Comparison of ENCODE assay signal across 11 cellular contexts in the genomic region with DNA sequence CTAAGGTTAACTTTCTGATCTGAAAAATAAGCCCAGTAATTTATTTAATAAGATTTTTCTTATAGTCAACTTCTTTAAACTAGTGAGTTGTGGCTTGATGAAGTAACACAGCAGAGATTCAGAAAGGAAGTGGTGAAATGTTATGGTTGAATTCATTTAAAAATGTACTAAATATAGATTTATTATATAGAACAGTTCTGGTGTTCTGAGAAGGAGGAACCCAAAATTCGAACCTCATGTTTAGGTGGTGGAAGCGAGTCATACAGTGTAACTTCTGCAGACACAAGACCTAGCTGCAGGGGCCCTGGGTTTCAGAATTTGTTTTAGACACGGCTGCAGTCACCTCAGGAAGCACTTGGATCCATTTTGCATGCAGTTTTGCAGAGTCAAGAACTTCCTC.
DNase-seq lines count a peak whose midpoint lies in the region; ATAC-seq and TF ChIP-seq lines count a peak whose summit lies in the region.
"Had no signal": no experiment of that assay in that cellular context is flagged by ENCODE, and none has a peak within 500 bp of the region (broad histone marks: within the 10 kb centered on the region; RNA-seq: fewer than 3 reads in every experiment).

No MANE protein-coding gene starts in this region.

- peaks cover 53 to 77% (median 72%) of the 10 kb centered on the region in 10 experiments for H3K4me1 ChIP-seq in BLaER1 treated with 17β-estradiol and CSF1 and Interleukin-3, amounts not matched to agents 10 nM and 100 nM

- no peak for TF ChIP-seq CTCF in osteocyte (IDR thresholded peaks at IDR 0.05)

- H3K36me3 Mint-ChIP-seq in activated T-helper 17 cell treated with anti-CD3 and anti-CD28 coated beads, Interleukin-2, amount 50 U/mL, for 72 hours (ENCODE audit: low read depth) = no peaks in the 10 kb centered on the region
- peaks cover 21% of the 10 kb centered on the region for H3K36me3 Mint-ChIP-seq in osteocyte (ENCODE audit: unreplicated experiment)
- H3K36me3 Mint-ChIP-seq: activated naive CD4-positive, alpha-beta T cell treated with anti-CD3 and anti-CD28 coated beads, Interleukin-2, amount 50 U/mL, for 24 hours had no signal

- no peaks in the 10 kb centered on the region for H3K4me1 Mint-ChIP-seq in activated T-helper 17 cell treated with anti-CD3 and anti-CD28 coated beads, Interleukin-2, amount 50 U/mL, for 72 hours
- peaks cover 31% of the 10 kb centered on the region for H3K4me1 Mint-ChIP-seq in osteocyte (ENCODE audit: unreplicated experiment)

- DNase-seq in osteocyte (ENCODE audit: extremely low spot score, unreplicated experiment) (no peak), COLO829 (ENCODE audit: low spot score) (no peak), medulla oblongata (ENCODE audit: extremely low spot score) (no peak)
- DNase-seq in stimulated activated CD4-positive, alpha-beta T cell treated with anti-CD3 and anti-CD28 coated beads, Interleukin-15, amount 100 ng/mL, for 24 hours = no peak
- DNase-seq: Caco-2, NCI-H1092 treated with DMSO at 0.1 percent for 48 hours had no signal

- H3K27ac ChIP-seq in BLaER1 treated with 17β-estradiol and CSF1 and Interleukin-3, amounts not matched to agents 10 nM and 100 nM = peak overlapping the region; percentile 77 to 92 (median 90)

- ATAC-seq in GM19372 (IDR thresholded peaks at IDR 0.05; ENCODE audit: low read depth, unreplicated experiment) = peak; percentile 56
- ATAC-seq in HG03342 (IDR thresholded peaks at IDR 0.05; ENCODE audit: unreplicated experiment) = peak; percentile 74
- peak; percentile 35 for ATAC-seq in activated T-helper 17 cell treated with anti-CD3 and anti-CD28 coated beads, Interleukin-2, amount 50 U/mL, for 72 hours (replicated peaks)

- no peaks in the 10 kb centered on the region for H3K9me3 Mint-ChIP-seq in activated T-helper 17 cell treated with anti-CD3 and anti-CD28 coated beads, Interleukin-2, amount 50 U/mL, for 72 hours
- H3K9me3 Mint-ChIP-seq in osteocyte (ENCODE audit: unreplicated experiment) = no peaks in the 10 kb centered on the region
- H3K9me3 Mint-ChIP-seq: activated naive CD4-positive, alpha-beta T cell treated with anti-CD3 and anti-CD28 coated beads, Interleukin-2, amount 50 U/mL, for 24 hours had no signal

- H3K36me3 ChIP-seq in BLaER1 treated with 17β-estradiol and CSF1 and Interleukin-3, amounts not matched to agents 10 nM and 100 nM = peaks cover 45 to 85% (median 62%) of the 10 kb centered on the region in 11 experiments

- H3K9me3 ChIP-seq in BLaER1 treated with 17β-estradiol and CSF1 and Interleukin-3, amounts not matched to agents 10 nM and 100 nM (replicated peaks in 1 of 11) = no peaks in the 10 kb centered on the region
- H3K9me3 ChIP-seq: Caco-2 had no signal

- no peaks in the 10 kb centered on the region for H3K27me3 ChIP-seq in BLaER1 treated with 17β-estradiol and CSF1 and Interleukin-3, amounts not matched to agents 10 nM and 100 nM

- peaks cover 0 to 54% (median 4%) of the 10 kb centered on the region in 11 experiments; a peak in 12 of 22 replicates for H4K20me1 ChIP-seq in BLaER1 treated with 17β-estradiol and CSF1 and Interleukin-3, amounts not matched to agents 10 nM and 100 nM

- no peak overlapping the region for H3K27ac Mint-ChIP-seq in activated T-helper 17 cell treated with anti-CD3 and anti-CD28 coated beads, Interleukin-2, amount 50 U/mL, for 72 hours
- no peak overlapping the region for H3K27ac Mint-ChIP-seq in osteocyte (ENCODE audit: unreplicated experiment)
- H3K27ac Mint-ChIP-seq: activated naive CD4-positive, alpha-beta T cell treated with anti-CD3 and anti-CD28 coated beads, Interleukin-2, amount 50 U/mL, for 24 hours had no signal

- no peak overlapping the region for H3K4me3 Mint-ChIP-seq in activated T-helper 17 cell treated with anti-CD3 and anti-CD28 coated beads, Interleukin-2, amount 50 U/mL, for 72 hours
- H3K4me3 Mint-ChIP-seq in osteocyte (ENCODE audit: unreplicated experiment) = no peak overlapping the region

- peak overlapping the region; percentile 73 to 93 (median 85) for H3K4me2 ChIP-seq in BLaER1 treated with 17β-estradiol and CSF1 and Interleukin-3, amounts not matched to agents 10 nM and 100 nM

- H3K27me3 Mint-ChIP-seq in activated T-helper 17 cell treated with anti-CD3 and anti-CD28 coated beads, Interleukin-2, amount 50 U/mL, for 72 hours = no peaks in the 10 kb centered on the region
- H3K27me3 Mint-ChIP-seq in osteocyte (ENCODE audit: unreplicated experiment) = no peaks in the 10 kb centered on the region
- H3K27me3 Mint-ChIP-seq: activated naive CD4-positive, alpha-beta T cell treated with anti-CD3 and anti-CD28 coated beads, Interleukin-2, amount 50 U/mL, for 24 hours had no signal

- peak overlapping the region in 9 of 10 experiments; percentile 2 to 61 (median 24); a peak in 15 of 20 replicates for H3K4me3 ChIP-seq in BLaER1 treated with 17β-estradiol and CSF1 and Interleukin-3, amounts not matched to agents 10 nM and 100 nM

- peak overlapping the region; percentile 66 to 77 (median 76); a peak in 21 of 22 replicates for H3K9ac ChIP-seq in BLaER1 treated with 17β-estradiol and CSF1 and Interleukin-3, amounts not matched to agents 10 nM and 100 nM
